In genomic region chr11:75280227-75280671, GRCh38 we compare ENCODE assay signal across 8 cellular contexts. TPM values are rescaled to one million over a fixed set of nuclear protein-coding genes. Genes with fewer than 3 reads are reported as not detected.
DNase-seq lines count a peak whose midpoint lies in the region; TF ChIP-seq lines count a peak whose summit lies in the region.

No MANE protein-coding gene starts in this region.

- H3F3A ChIP-seq in OCI-LY1 (ENCODE audit: insufficient read depth, low read length), result no peaks in the 10 kb centered on the region

- no peak overlapping the region for H3K27ac ChIP-seq in OCI-LY1 (ENCODE audit: low read depth, low read length, poor library complexity, severe bottlenecking)

- peak; percentile 87 for TF ChIP-seq CTCF in OCI-LY1 (IDR thresholded peaks at IDR 0.05; ENCODE audit: low read length)
- peak; percentile 95 for TF ChIP-seq CTCF in epithelial cell of esophagus (IDR thresholded peaks at IDR 0.05; ENCODE audit: insufficient read depth, low read depth, low read length, missing control alignments)

- no peak overlapping the region for H2AFZ ChIP-seq in OCI-LY1 (ENCODE audit: low read length)

- no peaks in the 10 kb centered on the region for H3K79me2 ChIP-seq in OCI-LY1 (ENCODE audit: insufficient read depth, low read length)

- H3K4me3 ChIP-seq in OCI-LY1 (ENCODE audit: low read depth, low read length, poor library complexity, severe bottlenecking) (no peak overlapping the region), epithelial cell of esophagus (ENCODE audit: low read length) (no peak overlapping the region)

- H3K4me1 ChIP-seq in OCI-LY1 (ENCODE audit: insufficient read depth, low read length, severe bottlenecking), result peaks cover 10% of the 10 kb centered on the region

- peak; percentile 90 for DNase-seq in D341Med (ENCODE audit: low spot score)
- peak; percentile 82 for DNase-seq in HPDE6-E6E7 (ENCODE audit: extremely low spot score)
- DNase-seq in activated CD8-positive, alpha-beta memory T cell treated with anti-CD3 and anti-CD28 coated beads, Interleukin-2, amount 50 U/mL, for 48 hours, result peak; percentile 90
- DNase-seq in epithelial cell of esophagus (ENCODE audit: low read depth), result peak; percentile 71
- DNase-seq in mucosa of gallbladder (ENCODE audit: low spot score), result peak; percentile 82
- peak; percentile 49 to 60 for DNase-seq in stimulated activated CD8-positive, alpha-beta memory T cell treated with anti-CD3 and anti-CD28 coated beads, Interleukin-4, amount 100 ng/mL, for 1 hour (ENCODE audit: low read depth in 2 of 2, low spot score in 1 of 2)
- no peak for DNase-seq in NCI-H1048 (lab: John Stamatoyannopoulos, UW)

- no peaks in the 10 kb centered on the region for H3K9me2 ChIP-seq in OCI-LY1 (ENCODE audit: low read depth, low read length)

- H3K36me3 ChIP-seq in OCI-LY1 (ENCODE audit: insufficient read depth, low read length), result no peaks in the 10 kb centered on the region

- H4K20me1 ChIP-seq in OCI-LY1 (ENCODE audit: insufficient read depth, low read length), result no peaks in the 10 kb centered on the region

- H3K9ac ChIP-seq in OCI-LY1 (ENCODE audit: low read length), result no peak overlapping the region

- no peaks in the 10 kb centered on the region for H3K9me3 ChIP-seq in OCI-LY1 (ENCODE audit: low read length)

- no peaks in the 10 kb centered on the region for H3K27me3 ChIP-seq in OCI-LY1 (ENCODE audit: insufficient read depth, low read length)

- no peak overlapping the region for H3K4me2 ChIP-seq in OCI-LY1 (ENCODE audit: low read length)

RNA-seq across cellular contexts. Expression of gene TPBGL, which starts 39.7 kb away (rescaled TPM):
- total RNA-seq in mucosa of gallbladder, result 0.17 TPM
